In the genomic region with DNA sequence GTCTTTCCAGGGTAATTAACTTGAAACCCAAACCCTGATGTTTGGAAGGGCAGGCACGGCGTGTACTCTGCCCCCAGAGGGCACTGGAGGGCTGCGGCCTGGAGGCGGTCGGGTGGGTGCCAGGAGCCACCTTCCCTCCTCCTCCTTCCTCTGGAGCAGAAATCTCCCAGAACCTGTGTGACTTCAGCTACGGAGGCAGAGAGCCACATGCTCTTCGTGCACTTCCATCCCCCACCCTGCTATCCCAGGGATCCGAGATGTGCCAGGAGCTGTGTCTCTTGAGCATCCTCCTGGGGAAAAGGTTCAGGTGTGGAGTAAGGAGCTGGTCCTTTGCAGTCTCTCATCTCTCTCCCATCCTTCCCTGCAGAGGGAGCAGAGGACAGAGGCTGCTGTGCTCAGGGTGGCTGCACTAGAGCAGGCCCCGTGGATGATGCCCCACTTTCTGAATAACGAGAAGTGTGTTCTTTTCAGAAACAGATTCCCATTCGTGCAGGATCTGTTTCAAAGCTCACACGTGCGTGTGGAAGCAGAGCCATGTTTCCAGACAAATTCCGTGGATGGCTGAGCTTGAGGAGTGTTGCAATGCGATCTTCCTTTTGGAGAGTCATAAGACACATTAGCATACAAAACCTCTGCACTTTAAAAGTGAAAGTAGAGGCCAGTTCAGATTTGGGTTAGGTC, we compare ENCODE assay signal across 11 cellular contexts.
DNase-seq lines count a peak whose midpoint lies in the region; ATAC-seq, FAIRE-seq and TF ChIP-seq lines count a peak whose summit lies in the region.
"Had no signal": no experiment of that assay in that cellular context is flagged by ENCODE, and none has a peak within 500 bp of the region (broad histone marks: within the 10 kb centered on the region; RNA-seq: fewer than 3 reads in every experiment).

No MANE protein-coding gene starts in this region.

- no peak for FAIRE-seq in GM12891 (lab: Jason Lieb, UNC)

- TF ChIP-seq EP300 in gastroesophageal sphincter (IDR thresholded peaks at IDR 0.05): no peak

- H3K27ac ChIP-seq in gastroesophageal sphincter (peak overlapping the region in 3 of 4 donors; percentile 15 to 50 (median 46)), gastrocnemius medialis (no peak overlapping the region)
- H3K27ac ChIP-seq in naive thymus-derived CD4-positive, alpha-beta T cell (ENCODE audit: low read depth, low read length): no peak overlapping the region

- H3K9ac ChIP-seq in NT2/D1 (ENCODE audit: insufficient read length, low read depth): no peak overlapping the region

- H3K36me3 ChIP-seq in NT2/D1 (ENCODE audit: insufficient read depth, insufficient read length, low read length) (no peaks in the 10 kb centered on the region), gastroesophageal sphincter (peaks cover 0 to 65% of the 10 kb centered on the region in 2 donors), gastrocnemius medialis (no peaks in the 10 kb centered on the region)
- no peaks in the 10 kb centered on the region for H3K36me3 ChIP-seq in naive thymus-derived CD4-positive, alpha-beta T cell (ENCODE audit: control insufficient read depth in 2 of 3, insufficient read depth in 3 of 3, low read length in 3 of 3)

- WGBS in gastroesophageal sphincter (ENCODE audit: low coverage in 1 of 2), 2 donors: 35 to 63% methylated on average over 4 to 6 of the region's 15 CpGs

- in situ Hi-C loops in gastrocnemius medialis (cut with MboI; ENCODE audit: low sequenced_read_pairs in 4 of 4): loop anchor here in 1 of 4 donors (25.0 kb wide), 1 partner anchor 871 kb away; no protein-coding TSS in a partner anchor

- H3K4me3 ChIP-seq in NT2/D1 (ENCODE audit: insufficient read length, low read depth): no peak overlapping the region
- H3K4me3 ChIP-seq in gastroesophageal sphincter: no peak overlapping the region
- H3K4me3 ChIP-seq in gastrocnemius medialis: no peak overlapping the region
- H3K4me3 ChIP-seq in naive thymus-derived CD4-positive, alpha-beta T cell (ENCODE audit: low read length): no peak overlapping the region

- ATAC-seq in gastroesophageal sphincter: peak; percentile 80
- peak; percentile 45 to 53 for ATAC-seq in gastrocnemius medialis
- ATAC-seq in naive thymus-derived CD4-positive, alpha-beta T cell: no peak
- ATAC-seq in HG02970 (IDR thresholded peaks at IDR 0.05; ENCODE audit: low FRiP score, unreplicated experiment): no peak

- no peaks in the 10 kb centered on the region for H3K27me3 ChIP-seq in NT2/D1 (ENCODE audit: insufficient read depth, insufficient read length)
- no peaks in the 10 kb centered on the region for H3K27me3 ChIP-seq in gastroesophageal sphincter
- H3K27me3 ChIP-seq in gastrocnemius medialis: no peaks in the 10 kb centered on the region
- H3K27me3 ChIP-seq in naive thymus-derived CD4-positive, alpha-beta T cell (ENCODE audit: control insufficient read depth in 2 of 2, insufficient read depth in 2 of 2, low read length in 2 of 2): no peaks in the 10 kb centered on the region

- CTCF ChIA-PET in naive thymus-derived CD4-positive, alpha-beta T cell (lab: Charles Lee): interaction anchor here (0.7 to 2.9 kb wide), 3 partner anchors 12 to 169 kb away, joined by 3 to 11 read pairs (median 6); no protein-coding TSS in a partner anchor

- intact Hi-C loops in gastrocnemius medialis (cut with DNase I; ENCODE audit: low total_unique reads): no loop called here
- intact Hi-C loops in naive thymus-derived CD4-positive, alpha-beta T cell (cut with micrococcal nuclease): no loop called here

- DNase-seq in GM10266 (ENCODE audit: extremely low spot score) (no peak), NT2/D1 (ENCODE audit: low read depth, low spot score) (peak; percentile 27), gastrocnemius medialis (peak in 1 of 2 donors; percentile 9), GM12891 (ENCODE audit: insufficient read length, low spot score) (no peak)
- no peak for DNase-seq in naive thymus-derived CD4-positive, alpha-beta T cell
- DNase-seq in stimulated activated CD4-positive, alpha-beta T cell treated with anti-CD3 and anti-CD28 coated beads, Interleukin-12 subunit alpha, Interleukin-12 subunit beta, amount 100 ng/mL, for 4 hours: no peak
- DNase-seq: activated CD4-positive, alpha-beta T cell treated with anti-CD3 and anti-CD28 coated beads for 1 hour; naive B cell; NCI-H1048 had no signal

- H3K4me1 ChIP-seq in NT2/D1 (ENCODE audit: insufficient read depth, insufficient read length): peaks cover 10% of the 10 kb centered on the region
- H3K4me1 ChIP-seq in gastroesophageal sphincter: peaks cover 0 to 34% (median 4%) of the 10 kb centered on the region in 3 donors
- H3K4me1 ChIP-seq in gastrocnemius medialis: peaks cover 0 to 3% of the 10 kb centered on the region in 2 donors
- H3K4me1 ChIP-seq in naive thymus-derived CD4-positive, alpha-beta T cell (ENCODE audit: control insufficient read depth in 2 of 2, insufficient read depth in 2 of 2, low read length in 2 of 2): no peaks in the 10 kb centered on the region

- H3K9me3 ChIP-seq in NT2/D1 (ENCODE audit: insufficient read depth, low read length) (no peaks in the 10 kb centered on the region), gastroesophageal sphincter (no peaks in the 10 kb centered on the region), gastrocnemius medialis (no peaks in the 10 kb centered on the region)
- no peaks in the 10 kb centered on the region for H3K9me3 ChIP-seq in naive thymus-derived CD4-positive, alpha-beta T cell (ENCODE audit: control insufficient read depth in 2 of 3, low read length in 3 of 3)

- H3K4me3 Mint-ChIP-seq in naive thymus-derived CD4-positive, alpha-beta T cell: no peak overlapping the region
- H3K4me3 Mint-ChIP-seq: naive B cell had no signal

- POLR2A ChIA-PET in naive thymus-derived CD4-positive, alpha-beta T cell (lab: Charles Lee): no interaction called here

- H3K27me3 Mint-ChIP-seq in naive thymus-derived CD4-positive, alpha-beta T cell: peaks cover 0 to 18% (median 0%) of the 10 kb centered on the region in 5 donors

- H3K4me1 Mint-ChIP-seq in naive thymus-derived CD4-positive, alpha-beta T cell: no peaks in the 10 kb centered on the region
- H3K4me1 Mint-ChIP-seq: naive B cell had no signal

- peak; percentile 31 for TF ChIP-seq CTCF in GM10266 (IDR thresholded peaks at IDR 0.05; ENCODE audit: control insufficient read depth, insufficient read depth, low read depth, missing control alignments)
- TF ChIP-seq CTCF in gastroesophageal sphincter (IDR thresholded peaks at IDR 0.05): peak in 1 of 4 experiments; percentile 41
- TF ChIP-seq CTCF in gastrocnemius medialis (IDR thresholded peaks at IDR 0.05 in 4 of 5, conservative IDR thresholded peaks at IDR 0.05 in 1 of 5): peak in 1 of 5 experiments; percentile 30

- no peaks in the 10 kb centered on the region for H3K9me3 Mint-ChIP-seq in naive thymus-derived CD4-positive, alpha-beta T cell
- H3K9me3 Mint-ChIP-seq: naive B cell had no signal

- no peaks in the 10 kb centered on the region for H3K36me3 Mint-ChIP-seq in naive thymus-derived CD4-positive, alpha-beta T cell

- no peak for TF ChIP-seq POLR2A in gastroesophageal sphincter (IDR thresholded peaks at IDR 0.05)
- TF ChIP-seq POLR2A in gastrocnemius medialis (IDR thresholded peaks at IDR 0.05): no peak
- TF ChIP-seq POLR2A in GM12891 (IDR thresholded peaks at IDR 0.05; ENCODE audit: low read depth, low read length): no peak

- no peak overlapping the region for H3K27ac Mint-ChIP-seq in naive thymus-derived CD4-positive, alpha-beta T cell
- H3K27ac Mint-ChIP-seq: naive B cell had no signal

TF ChIP-seq in GM12891, 5 proteins besides CTCF, POLR2A, EP300 and RAD21:
- TF ChIP-seq POLR2AphosphoS5 (IDR thresholded peaks at IDR 0.05; ENCODE audit: low read depth, low read length): no peak
- TF ChIP-seq PAX5 (IDR thresholded peaks at IDR 0.05; ENCODE audit: insufficient read depth, low read length, severe bottlenecking): no peak
- no peak for TF ChIP-seq SPI1 (IDR thresholded peaks at IDR 0.05; ENCODE audit: low read depth, low read length)
- no peak for TF ChIP-seq TAF1 (IDR thresholded peaks at IDR 0.05; ENCODE audit: low read depth, low read length)
- TF ChIP-seq POU2F2 (IDR thresholded peaks at IDR 0.05; ENCODE audit: low read depth, low read length): no peak

Comparison
In these comparisons a context has a peak if more than half of its experiments do, and no peak if none do; other contexts are left out.
1. ATAC-seq: peak in gastroesophageal sphincter (single experiment) and gastrocnemius medialis (2 of 2); none in naive thymus-derived CD4-positive, alpha-beta T cell (single experiment) and HG02970 (single experiment).
2. H3K27ac ChIP-seq: peak in gastroesophageal sphincter (3 of 4); none in gastrocnemius medialis (0 of 4) and naive thymus-derived CD4-positive, alpha-beta T cell (single experiment).